Comparison of ENCODE assay signal across 23 cellular contexts in genomic region chrX:19877431-19877830, GRCh38.
"Had no signal": no experiment of that assay in that cellular context is flagged by ENCODE, and none has a peak within 500 bp of the region (broad histone marks: within the 10 kb centered on the region; RNA-seq: fewer than 3 reads in every experiment).

No MANE protein-coding gene starts in this region.

- H3K27ac ChIP-seq: ascending aorta, esophagus squamous epithelium, gastrocnemius medialis, parathyroid adenoma, thyroid gland had no signal

- H3K27ac Mint-ChIP-seq: activated CD4-positive, alpha-beta T cell treated with anti-CD3 and anti-CD28 coated beads for 36 hours; activated naive CD4-positive, alpha-beta T cell treated with anti-CD3 and anti-CD28 coated beads, Interleukin-2, amount 50 U/mL, for 72 hours; activated T-cell treated with anti-CD3 and anti-CD28 coated beads, Interleukin-2, amount 50 U/mL, for 24 hours; activated T-helper 17 cell treated with anti-CD3 and anti-CD28 coated beads, Interleukin-2, amount 50 U/mL, for 72 hours; nephron; T-helper 2 cell treated with Interferon-gamma antibody and Interleukin-4, amounts not matched to agents 5 μg/mL and 100 μg/mL, for 36 hours had no signal

- H3K36me3 ChIP-seq: ascending aorta, esophagus squamous epithelium, gastrocnemius medialis, thyroid gland had no signal

- H3K9me3 ChIP-seq: ascending aorta, esophagus squamous epithelium, gastrocnemius medialis, thyroid gland had no signal

- H3K4me3 Mint-ChIP-seq: activated CD4-positive, alpha-beta T cell treated with anti-CD3 and anti-CD28 coated beads for 36 hours; activated T-cell treated with anti-CD3 and anti-CD28 coated beads, Interleukin-2, amount 50 U/mL, for 24 hours; activated T-helper 17 cell treated with anti-CD3 and anti-CD28 coated beads, Interleukin-2, amount 50 U/mL, for 72 hours; nephron; stimulated activated naive CD8-positive, alpha-beta T cell treated with anti-CD3 and anti-CD28 coated beads, Interleukin-15, Interleukin-2, amounts not matched to agents 100 ng/mL and 50 ng/mL, for 24 hours; T-helper 2 cell treated with Interferon-gamma antibody and Interleukin-4, amounts not matched to agents 5 μg/mL and 100 μg/mL, for 36 hours had no signal

- H3K27me3 Mint-ChIP-seq: activated CD4-positive, alpha-beta T cell treated with anti-CD3 and anti-CD28 coated beads for 36 hours; activated T-helper 17 cell treated with anti-CD3 and anti-CD28 coated beads, Interleukin-2, amount 50 U/mL, for 72 hours; stimulated activated naive CD8-positive, alpha-beta T cell treated with anti-CD3 and anti-CD28 coated beads, Interleukin-15, Interleukin-2, amounts not matched to agents 100 ng/mL and 50 ng/mL, for 24 hours had no signal

- H3K9me3 Mint-ChIP-seq: activated naive CD4-positive, alpha-beta T cell treated with anti-CD3 and anti-CD28 coated beads, Interleukin-2, amount 50 U/mL, for 72 hours; activated T-cell treated with anti-CD3 and anti-CD28 coated beads, Interleukin-2, amount 50 U/mL, for 24 hours; activated T-helper 17 cell treated with anti-CD3 and anti-CD28 coated beads, Interleukin-2, amount 50 U/mL, for 72 hours; stimulated activated naive CD8-positive, alpha-beta T cell treated with anti-CD3 and anti-CD28 coated beads, Interleukin-15, Interleukin-2, amounts not matched to agents 100 ng/mL and 50 ng/mL, for 24 hours; T-helper 2 cell treated with Interferon-gamma antibody and Interleukin-4, amounts not matched to agents 5 μg/mL and 100 μg/mL, for 36 hours had no signal

- H3K4me1 Mint-ChIP-seq: nephron had no signal

- DNase-seq: activated CD4-positive, alpha-beta T cell treated with anti-CD3 and anti-CD28 coated beads for 36 hours; activated CD4-positive, alpha-beta T cell treated with anti-CD3 and anti-CD28 coated beads, Interleukin-2, amount 50 U/mL, for 4 hours; activated CD8-positive, alpha-beta memory T cell treated with anti-CD3 and anti-CD28 coated beads for 24 hours; activated CD8-positive, alpha-beta memory T cell treated with anti-CD3 and anti-CD28 coated beads, Interleukin-2, amount 50 U/mL, for 4 hours; activated T-cell treated with anti-CD3 and anti-CD28 coated beads, Interleukin-2, amount 50 U/mL, for 24 hours; central memory CD4-positive, alpha-beta T cell; effector memory CD4-positive, alpha-beta T cell; esophagus squamous epithelium; gastrocnemius medialis; hippocampal formation; midbrain; nucleus accumbens; right cardiac atrium; stimulated activated CD4-positive, alpha-beta T cell treated with anti-CD3 and anti-CD28 coated beads, Interleukin-4, amount 100 ng/mL, for 4 hours; substantia nigra; thyroid gland had no signal
